Comparison of ENCODE assay signal across 25 cellular contexts in the genomic region with DNA sequence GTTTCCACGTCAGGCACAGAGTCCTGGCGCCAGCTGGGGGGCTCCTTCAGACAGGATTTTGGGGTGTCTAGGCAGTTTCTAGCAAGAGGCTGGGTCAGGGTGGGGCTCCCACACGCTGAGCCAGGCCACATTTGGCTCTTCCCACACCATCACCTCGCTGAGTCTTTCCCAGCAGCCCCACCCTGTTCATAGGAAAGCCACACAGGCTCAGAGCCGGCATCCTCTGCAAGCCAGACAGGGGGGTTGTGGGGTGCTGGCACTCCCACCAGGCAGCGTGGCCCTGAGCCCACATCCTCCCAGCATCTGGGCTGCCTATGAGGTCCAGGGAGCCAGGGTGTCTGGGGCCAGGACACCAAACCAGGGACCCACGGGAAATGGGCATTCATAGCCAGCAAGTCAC. TPM values are rescaled to one million over a fixed set of nuclear protein-coding genes. Genes with fewer than 3 reads are reported as not detected.
"Had no signal": no experiment of that assay in that cellular context is flagged by ENCODE, and none has a peak within 500 bp of the region (broad histone marks: within the 10 kb centered on the region; RNA-seq: fewer than 3 reads in every experiment).

No MANE protein-coding gene starts in this region.

- H3K9me3 ChIP-seq: colonic mucosa, esophagus muscularis mucosa, heart right ventricle, prostate gland, upper lobe of left lung had no signal

- H3K36me3 ChIP-seq: colonic mucosa, esophagus muscularis mucosa, heart right ventricle, prostate gland, upper lobe of left lung had no signal

- H3K27ac Mint-ChIP-seq: activated naive CD8-positive, alpha-beta T cell treated with anti-CD3 and anti-CD28 coated beads, Interleukin-2, amount 10 ng/mL, durations not matched to agents 7 days and 5 days; activated T-helper 2 cell treated with anti-CD3 and anti-CD28 coated beads, Interferon-gamma antibody, Interleukin-2, Interleukin-4, amounts not matched to agents 10 μg/mL and 5 μg/mL and 100 μg/mL, durations not matched to agents 14 hours and 24 hours and 36 hours; effector memory CD8-positive, alpha-beta T cell; naive thymus-derived CD4-positive, alpha-beta T cell; WTC11 had no signal

- H3K4me3 ChIP-seq: colonic mucosa, dorsolateral prefrontal cortex, esophagus muscularis mucosa, heart right ventricle, prostate gland, upper lobe of left lung had no signal

- H3K36me3 Mint-ChIP-seq: activated naive CD8-positive, alpha-beta T cell treated with anti-CD3 and anti-CD28 coated beads, Interleukin-2, amount 10 ng/mL, durations not matched to agents 7 days and 5 days; naive thymus-derived CD4-positive, alpha-beta T cell; WTC11 had no signal

- ATAC-seq: activated T-cell treated with anti-CD3 and anti-CD28 coated beads, Interleukin-2, amount 50 U/mL, for 4 hours; effector memory CD8-positive, alpha-beta T cell; naive thymus-derived CD4-positive, alpha-beta T cell; WTC11 had no signal

- H3K27me3 ChIP-seq: colonic mucosa had no signal

- DNase-seq: activated CD8-positive, alpha-beta memory T cell treated with anti-CD3 and anti-CD28 coated beads, Interleukin-2, amount 50 U/mL, for 48 hours; activated naive CD4-positive, alpha-beta T cell treated with Interleukin-2 at 50 U/mL for 16 hours; activated naive CD8-positive, alpha-beta T cell treated with anti-CD3 and anti-CD28 coated beads, Interleukin-2, amount 10 ng/mL, durations not matched to agents 7 days and 5 days; activated T-cell treated with anti-CD3 and anti-CD28 coated beads, Interleukin-2, amount 50 U/mL, for 4 hours; dorsolateral prefrontal cortex; effector memory CD8-positive, alpha-beta T cell; islet precursor cell; mesendoderm; naive thymus-derived CD4-positive, alpha-beta T cell; stimulated activated CD4-positive, alpha-beta T cell treated with anti-CD3 and anti-CD28 coated beads, Interleukin-4, amount 100 ng/mL, for 24 hours; stimulated activated naive CD4-positive, alpha-beta T cell treated with Interleukin-2 at 50 U/mL for 16 hours had no signal

- H3K9me3 Mint-ChIP-seq: activated naive CD8-positive, alpha-beta T cell treated with anti-CD3 and anti-CD28 coated beads, Interleukin-2, amount 10 ng/mL, durations not matched to agents 7 days and 5 days; activated T-cell treated with anti-CD3 and anti-CD28 coated beads, Interleukin-2, amount 50 U/mL, for 4 hours; activated T-helper 2 cell treated with anti-CD3 and anti-CD28 coated beads, Interferon-gamma antibody, Interleukin-2, Interleukin-4, amounts not matched to agents 10 μg/mL and 5 μg/mL and 100 μg/mL, durations not matched to agents 14 hours and 24 hours and 36 hours; effector memory CD8-positive, alpha-beta T cell; WTC11 had no signal

- H3K4me3 Mint-ChIP-seq: activated naive CD8-positive, alpha-beta T cell treated with anti-CD3 and anti-CD28 coated beads, Interleukin-2, amount 10 ng/mL, durations not matched to agents 7 days and 5 days; activated T-cell treated with anti-CD3 and anti-CD28 coated beads, Interleukin-2, amount 50 U/mL, for 4 hours; effector memory CD8-positive, alpha-beta T cell; WTC11 had no signal

- H3K27ac ChIP-seq: colonic mucosa, dorsolateral prefrontal cortex, prostate gland had no signal

RNA-seq across cellular contexts. Expression of gene HES3, which starts 19.7 kb away (rescaled TPM):
- total RNA-seq: activated CD8-positive, alpha-beta memory T cell treated with anti-CD3 and anti-CD28 coated beads for 36 hours; activated naive CD8-positive, alpha-beta T cell treated with anti-CD3 and anti-CD28 coated beads, Interleukin-2, amount 10 ng/mL, durations not matched to agents 7 days and 5 days; activated T-cell treated with anti-CD3 and anti-CD28 coated beads, Interleukin-2, amount 50 U/mL, for 4 hours; activated T-helper 2 cell treated with anti-CD3 and anti-CD28 coated beads, Interferon-gamma antibody, Interleukin-2, Interleukin-4, amounts not matched to agents 10 μg/mL and 5 μg/mL and 100 μg/mL, durations not matched to agents 14 hours and 24 hours and 36 hours; bronchial epithelial cell; colonic mucosa; dorsolateral prefrontal cortex; endothelial cell of umbilical vein; esophagus muscularis mucosa; heart right ventricle; left cardiac atrium; lower leg skin; mucosa of gallbladder; naive thymus-derived CD4-positive, alpha-beta T cell; osteocyte; prostate gland; upper lobe of left lung had no signal
